ENCODE assay signal across 24 cellular contexts in genomic region chr4:6659897-6660296, GRCh38. TPM values are rescaled to one million over a fixed set of nuclear protein-coding genes. Genes with fewer than 3 reads are reported as not detected.
"Had no signal": no experiment of that assay in that cellular context is flagged by ENCODE, and none has a peak within 500 bp of the region (broad histone marks: within the 10 kb centered on the region; RNA-seq: fewer than 3 reads in every experiment).

No MANE protein-coding gene starts in this region.

- DNase-seq: IMR-90, Kasumi-1, MV-4-11, NCI-H1048, NCI-H1105, NCI-H1417, NCI-H146, NCI-H1694 treated with DMSO at 0.1 percent for 48 hours, NCI-H1930, NCI-H2081, NCI-H2107, NCI-H2227 treated with DMSO at 0.1 percent for 48 hours, NCI-H524, NCI-H526 treated with DMSO at 0.1 percent for 48 hours, NCI-H748 treated with DMSO at 0.1 percent for 48 hours, PC-3, SHP77 had no signal

- H3K4me2 ChIP-seq: KMS-11 had no signal

- H3K9ac ChIP-seq: KMS-11 had no signal

- ATAC-seq: HepG2, Panc1, PC-3, SK-N-SH treated with all-trans-retinoic acid at 6 μM for 48 hours had no signal

- FAIRE-seq: HepG2 had no signal

- H3K27ac ChIP-seq: KMS-11, RWPE1 had no signal

RNA-seq across cellular contexts. Expression of gene S100P, which starts 33.8 kb away (rescaled TPM):
- total RNA-seq: HT1080, IMR-90, M059J had no signal
- polyA plus RNA-seq: IMR-90 had no signal
